ENCODE assay signal across 8 cellular contexts in the genomic region with DNA sequence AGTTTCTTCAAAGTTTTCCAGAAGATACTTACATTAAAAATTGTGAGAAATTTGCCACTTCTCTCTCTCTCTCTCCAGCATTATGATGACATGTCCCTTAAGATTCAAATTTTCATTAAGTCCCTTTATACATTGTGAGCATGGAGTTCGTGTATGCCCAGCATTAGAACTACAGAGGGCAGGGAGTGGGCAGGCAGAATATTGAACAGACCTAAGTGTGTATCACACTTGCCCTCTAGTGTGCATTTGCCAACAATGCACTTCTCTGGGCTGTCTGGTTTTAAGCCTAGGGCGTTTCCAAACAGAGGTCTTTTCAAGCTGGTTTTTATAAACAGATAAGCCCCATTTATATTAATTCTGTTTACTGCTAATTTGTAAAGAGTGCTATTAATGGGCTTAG. TPM values are rescaled to one million over a fixed set of nuclear protein-coding genes. Genes with fewer than 3 reads are reported as not detected.
DNase-seq lines count a peak whose midpoint lies in the region; ATAC-seq, FAIRE-seq and TF ChIP-seq lines count a peak whose summit lies in the region.

No MANE protein-coding gene starts in this region.

- H2AFZ ChIP-seq in keratinocyte (ENCODE audit: control insufficient read depth, low read length), result no peak overlapping the region

- dilution Hi-C loops in keratinocyte (cut with MboI; ENCODE audit: extremely low pct_ligation_motif_present, low sequenced_read_pairs), result no loop called here

- H3K79me2 ChIP-seq in keratinocyte (ENCODE audit: control insufficient read depth, insufficient read depth, low read length), result no peaks in the 10 kb centered on the region

- DNase-seq in DMS53 treated with DMSO at 0.1 percent for 48 hours (lab: John Stamatoyannopoulos, UW; ENCODE audit: unreplicated experiment) (peak; percentile 37), NCI-H460 (ENCODE audit: extremely low read depth, low read depth) (peak; percentile 48), keratinocyte (ENCODE audit: low read depth, low spot score) (no peak), thoracic aorta (ENCODE audit: low spot score) (no peak), DMS79 (lab: John Stamatoyannopoulos, UW) (no peak)

- TF ChIP-seq CTCF in brain (conservative IDR thresholded peaks at IDR 0.05) (peak; percentile 67 to 77), keratinocyte (optimal IDR thresholded peaks at IDR 0.05 in 1 of 3, IDR thresholded peaks at IDR 0.05 in 1 of 3, conservative IDR thresholded peaks at IDR 0.05 in 1 of 3; ENCODE audit: extremely low read depth in 1 of 3, insufficient read depth in 2 of 3, low read length in 3 of 3) (peak; percentile 72 to 78 (median 75)), thoracic aorta (IDR thresholded peaks at IDR 0.05) (peak; percentile 58)

- H3K36me3 ChIP-seq in keratinocyte (ENCODE audit: control insufficient read depth in 2 of 2, extremely low read depth in 1 of 2, insufficient read depth in 2 of 2, low read length in 2 of 2), result peaks cover 0 to 3% of the 10 kb centered on the region in 2 experiments
- peaks cover 4% of the 10 kb centered on the region for H3K36me3 ChIP-seq in thoracic aorta

- H3K4me1 Mint-ChIP-seq in brain, result peaks cover 5% of the 10 kb centered on the region

- no peaks in the 10 kb centered on the region for H4K20me1 ChIP-seq in keratinocyte (ENCODE audit: control insufficient read depth, extremely low read depth, insufficient read depth, low read length)

- H3K36me3 Mint-ChIP-seq in brain, result no peaks in the 10 kb centered on the region

- H3K27me3 ChIP-seq in keratinocyte (ENCODE audit: control insufficient read depth, extremely low read depth, insufficient read depth, low read length) (no peaks in the 10 kb centered on the region), thoracic aorta (replicated peaks; ENCODE audit: insufficient read depth) (no peaks in the 10 kb centered on the region)

- H3K4me3 ChIP-seq in keratinocyte (ENCODE audit: control insufficient read depth in 2 of 3, extremely low read depth in 1 of 3, insufficient read depth in 2 of 3, low read depth in 1 of 3, low read length in 3 of 3) (no peak overlapping the region), thoracic aorta (no peak overlapping the region)

- no peaks in the 10 kb centered on the region for H3K9me3 ChIP-seq in keratinocyte (ENCODE audit: control insufficient read depth, low read depth, low read length)
- H3K9me3 ChIP-seq in thoracic aorta, result no peaks in the 10 kb centered on the region

- ATAC-seq in GM19025 (IDR thresholded peaks at IDR 0.05; ENCODE audit: low read depth, unreplicated experiment) (peak; percentile 92), HG03060 (IDR thresholded peaks at IDR 0.05; ENCODE audit: low read depth, unreplicated experiment) (peak; percentile 61), thoracic aorta (ENCODE audit: insufficient number of reproducible peaks, low FRiP score, low read depth) (no peak)

- no peaks in the 10 kb centered on the region for H3K9me3 Mint-ChIP-seq in brain

- FAIRE-seq in keratinocyte (lab: Jason Lieb, UNC), result peak; percentile 84

- H3K4me2 ChIP-seq in keratinocyte (ENCODE audit: control insufficient read depth, extremely low read depth, insufficient read depth, low read depth, low read length), result no peak overlapping the region

- no peak overlapping the region for H3K27ac ChIP-seq in keratinocyte (ENCODE audit: control insufficient read depth, insufficient read depth, low read length)
- H3K27ac ChIP-seq in thoracic aorta, result no peak overlapping the region

- H3K4me3 Mint-ChIP-seq in brain, result no peak overlapping the region

- no peaks in the 10 kb centered on the region for H3K27me3 Mint-ChIP-seq in brain

- no peak overlapping the region for H3K9ac ChIP-seq in keratinocyte (ENCODE audit: control insufficient read depth, extremely low read depth, insufficient read depth, low read length)

- peak overlapping the region in 1 of 5 experiments; percentile 10 for H3K27ac Mint-ChIP-seq in brain

- H3K4me1 ChIP-seq in keratinocyte (ENCODE audit: control insufficient read depth, extremely low read depth, insufficient read depth, low read length) (no peaks in the 10 kb centered on the region), thoracic aorta (ENCODE audit: control insufficient read depth in 1 of 2, low read depth in 2 of 2) (peaks cover 0 to 8% of the 10 kb centered on the region in 2 donors)

- no peaks in the 10 kb centered on the region for H3K9me1 ChIP-seq in keratinocyte (ENCODE audit: control insufficient read depth, extremely low read depth, insufficient read depth, low read length)

RNA-seq across cellular contexts. Expression of gene CMSS1, which starts 28.3 kb away (rescaled TPM):
- 69.5 and 77.8 TPM in 2 replicates for total RNA-seq in NCI-H460 (2014; rRNA removed; shearing (Covaris generic))
- polyA plus RNA-seq in NCI-H460 (2014; cell fraction: nucleus; rRNA removed), result 21.7 and 25.9 TPM in 2 replicates
- 31.4 TPM for polyA plus RNA-seq in brain (ENCODE audit: insufficient read depth, low read depth, low replicate concordance)
- 13.4 to 37.2 TPM (median 27.9 TPM) in 3 replicates for polyA plus RNA-seq in keratinocyte
- polyA plus RNA-seq in keratinocyte (2011; ENCODE audit: low read depth), result 73.5 TPM
- polyA plus RNA-seq in keratinocyte (2011; cell fraction: cytosol; rRNA removed), result 22.6 and 32.7 TPM in 2 replicates
- polyA plus RNA-seq in keratinocyte (2011; cell fraction: nucleus; rRNA removed), result 10.9 and 13.0 TPM in 2 replicates
- 26.6 and 41.9 TPM in 2 replicates for polyA plus RNA-seq in keratinocyte (2012; ENCODE audit: low replicate concordance)
- 2.9 to 15.8 TPM (median 10.3 TPM) in 3 replicates for polyA minus RNA-seq in keratinocyte
- 26.7 TPM for polyA minus RNA-seq in keratinocyte (2011; cell fraction: cytosol; rRNA and poly(A)+ RNA removed)
- polyA minus RNA-seq in keratinocyte (2011; cell fraction: nucleus; rRNA and poly(A)+ RNA removed), result 5.6 and 15.5 TPM in 2 replicates
- 10 to 100 TPM; 18.1 to 22.7 TPM for total RNA-seq in thoracic aorta

Comparison
In these comparisons a context has a peak if more than half of its experiments do, and no peak if none do; other contexts are left out.
1. DNase-seq: peak in DMS53 treated with DMSO at 0.1 percent for 48 hours (single experiment) and NCI-H460 (single experiment); none in keratinocyte (single experiment), thoracic aorta (single experiment) and DMS79 (single experiment).
2. Peak in every context shown above with its lines, with median percentiles within 50 percentile points of each other: CTCF ChIP-seq.